ENCODE assay signal across 21 cellular contexts in the genomic region with DNA sequence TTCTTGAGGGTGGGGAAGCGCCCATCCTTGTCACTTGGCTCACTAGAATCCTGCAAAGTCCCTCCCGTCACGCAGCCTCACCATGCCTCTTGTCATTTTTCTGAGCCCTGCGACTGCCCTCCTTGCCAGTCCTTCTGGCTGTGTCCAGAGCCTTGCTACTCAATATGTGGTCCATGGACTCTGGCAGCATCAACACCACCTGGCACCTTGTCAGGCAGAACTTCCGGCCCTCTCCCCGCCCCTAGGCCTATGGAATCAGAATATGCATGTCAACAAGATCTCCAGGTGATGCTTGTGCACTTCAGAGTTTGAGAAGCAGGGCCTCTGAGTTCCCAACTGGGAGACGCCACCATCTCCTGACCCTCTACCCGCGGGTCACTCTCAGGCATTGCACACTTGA. TPM values are rescaled to one million over a fixed set of nuclear protein-coding genes. Genes with fewer than 3 reads are reported as not detected.
A peak's percentile ranks its signal among the peaks of the same experiment; 100 is the strongest.
DNase-seq lines count a peak whose midpoint lies in the region; ATAC-seq and TF ChIP-seq lines count a peak whose summit lies in the region.
"Had no signal": no experiment of that assay in that cellular context is flagged by ENCODE, and none has a peak within 500 bp of the region (broad histone marks: within the 10 kb centered on the region; RNA-seq: fewer than 3 reads in every experiment).

No MANE protein-coding gene starts in this region.

- TF ChIP-seq POLR2A in HCT116 (IDR thresholded peaks at IDR 0.05; ENCODE audit: borderline replicate concordance, extremely low read depth, insufficient read depth, insufficient read length) (no peak), gastroesophageal sphincter (IDR thresholded peaks at IDR 0.05) (no peak)

- no TSS peak for BruUV-seq in HCT116 (replicated peaks; lab: Mats Ljungman, UMichigan)

- H3K27me3 ChIP-seq in CD4-positive, alpha-beta T cell (ENCODE audit: control insufficient read depth, insufficient read depth, low read length), result no peaks in the 10 kb centered on the region
- no peaks in the 10 kb centered on the region for H3K27me3 ChIP-seq in HCT116 (ENCODE audit: insufficient read depth, low read length)
- H3K27me3 ChIP-seq in gastroesophageal sphincter, result peaks cover 5% of the 10 kb centered on the region

- POLR2A ChIA-PET in CD4-positive, alpha-beta T cell (lab: Charles Lee), result interaction anchor here (1.9 kb wide), 1 partner anchor 872 kb away, joined by 4 read pairs; the partner anchor contains the start of gene NLRP1
- POLR2A ChIA-PET in HCT116 (lab: Charles Lee), result interaction anchor here (1.1 kb wide), 1 partner anchor 12 kb away, joined by 5 read pairs; the partner anchor contains the start of gene PIMREG

- no peak for TF ChIP-seq EP300 in gastroesophageal sphincter (IDR thresholded peaks at IDR 0.05)

- no peak overlapping the region for H3K9ac ChIP-seq in HCT116 (ENCODE audit: low read length)

- no peak for DNase-seq in CD4-positive, alpha-beta T cell
- DNase-seq in HCT116 (ENCODE audit: low read depth, low spot score), result no peak
- no peak for DNase-seq in central memory CD8-positive, alpha-beta T cell (ENCODE audit: low spot score in 2 of 2)
- no peak for DNase-seq in activated CD4-positive, alpha-beta T cell treated with anti-CD3 and anti-CD28 coated beads for 1 hour
- DNase-seq: activated naive CD4-positive, alpha-beta T cell treated with anti-CD3 and anti-CD28 coated beads, Interleukin-2, amount 10 ng/mL, durations not matched to agents 7 days and 5 days; activated T-cell treated with anti-CD3 and anti-CD28 coated beads for 4 hours; DMS79; NCI-H187; NCI-H524 treated with DMSO at 0.1 percent for 48 hours had no signal

- no peaks in the 10 kb centered on the region for H3K79me2 ChIP-seq in HCT116 (ENCODE audit: insufficient read depth, low read length)

- no peaks in the 10 kb centered on the region for H3K27me3 Mint-ChIP-seq in CD4-positive, alpha-beta T cell
- H3K27me3 Mint-ChIP-seq in central memory CD8-positive, alpha-beta T cell, result peaks cover 32% of the 10 kb centered on the region
- peaks cover 28% of the 10 kb centered on the region for H3K27me3 Mint-ChIP-seq in nephron (ENCODE audit: low read depth)

- TF ChIP-seq RAD21 in HCT116 (IDR thresholded peaks at IDR 0.05; ENCODE audit: low read depth), result no peak

- no peak overlapping the region for H3K4me3 ChIP-seq in HCT116 (replicated peaks in 1 of 2; ENCODE audit: low read depth in 1 of 2, low read length in 2 of 2)
- no peak overlapping the region for H3K4me3 ChIP-seq in gastroesophageal sphincter
- H3K4me3 ChIP-seq: lung had no signal

- 85% methylated on average over 4 of the region's 9 CpGs; no CpG with 5 or more reads in 1 of the 2 donors for WGBS in gastroesophageal sphincter (ENCODE audit: low coverage in 1 of 2), 2 donors

- no peak overlapping the region for H3K27ac ChIP-seq in CD4-positive, alpha-beta T cell (ENCODE audit: low read depth, low read length)
- H3K27ac ChIP-seq in HCT116 (ENCODE audit: low read depth, low read length) (no peak overlapping the region), gastroesophageal sphincter (no peak overlapping the region)
- H3K27ac ChIP-seq: neutrophil had no signal

- no peaks in the 10 kb centered on the region for H4K20me1 ChIP-seq in HCT116 (ENCODE audit: insufficient read depth)

- peak overlapping the region; percentile 19 for H3K27ac Mint-ChIP-seq in CD4-positive, alpha-beta T cell
- H3K27ac Mint-ChIP-seq in central memory CD8-positive, alpha-beta T cell (ENCODE audit: low read depth), result no peak overlapping the region
- peak overlapping the region in 1 of 3 experiments; percentile 46 for H3K27ac Mint-ChIP-seq in nephron
- H3K27ac Mint-ChIP-seq: activated naive CD4-positive, alpha-beta T cell treated with anti-CD3 and anti-CD28 coated beads, Interleukin-2, amount 10 ng/mL, durations not matched to agents 7 days and 5 days; stimulated activated naive CD8-positive, alpha-beta T cell treated with anti-CD3 and anti-CD28 coated beads, Interleukin-15, Interleukin-2, amounts not matched to agents 100 ng/mL and 50 ng/mL, for 24 hours; type B pancreatic cell had no signal

- no peaks in the 10 kb centered on the region for H3K9me3 ChIP-seq in CD4-positive, alpha-beta T cell (ENCODE audit: control insufficient read depth, low read length)
- no peaks in the 10 kb centered on the region for H3K9me3 ChIP-seq in HCT116 (ENCODE audit: control insufficient read depth in 1 of 2, insufficient read depth in 1 of 2, low read depth in 1 of 2, low read length in 2 of 2)
- no peaks in the 10 kb centered on the region for H3K9me3 ChIP-seq in gastroesophageal sphincter
- H3K9me3 ChIP-seq: neutrophil had no signal

- RAD21 ChIA-PET in HCT116 (lab: Charles Lee; ENCODE audit: low non-redundant PET in 1 of 2, low total read pairs in 2 of 2, uncharacterized antibody in 2 of 2, unreplicated experiment in 2 of 2), result no interaction called here

- H3K4me1 Mint-ChIP-seq in CD4-positive, alpha-beta T cell (ENCODE audit: low read depth), result peaks cover 9% of the 10 kb centered on the region
- H3K4me1 Mint-ChIP-seq in central memory CD8-positive, alpha-beta T cell, result peaks cover 4% of the 10 kb centered on the region
- H3K4me1 Mint-ChIP-seq in nephron, result peaks cover 43% of the 10 kb centered on the region

- CTCF ChIA-PET in CD4-positive, alpha-beta T cell (lab: Charles Lee), result interaction anchor here (2.8 kb wide), 1 partner anchor 17 kb away, joined by 11 read pairs; no protein-coding TSS in a partner anchor
- CTCF ChIA-PET in HCT116 (lab: Charles Lee), result interaction anchor here (0.9 kb wide), 1 partner anchor 192 kb away, joined by 3 read pairs; no protein-coding TSS in a partner anchor

- peak overlapping the region; percentile 49 for H3K4me2 ChIP-seq in HCT116 (ENCODE audit: low read length)

- H3K9me2 ChIP-seq in HCT116 (ENCODE audit: insufficient read depth), result no peaks in the 10 kb centered on the region

- H3K4me1 ChIP-seq in HCT116 (ENCODE audit: control insufficient read depth in 1 of 2, insufficient read depth in 2 of 2, low read length in 2 of 2), result peaks cover 5 to 21% of the 10 kb centered on the region in 2 experiments
- H3K4me1 ChIP-seq in gastroesophageal sphincter, result peaks cover 0 to 31% (median 0%) of the 10 kb centered on the region in 3 donors

- no peaks in the 10 kb centered on the region for H3K36me3 Mint-ChIP-seq in CD4-positive, alpha-beta T cell (ENCODE audit: low read depth)
- H3K36me3 Mint-ChIP-seq in central memory CD8-positive, alpha-beta T cell (ENCODE audit: insufficient read depth), result peaks cover 3% of the 10 kb centered on the region
- no peaks in the 10 kb centered on the region for H3K36me3 Mint-ChIP-seq in nephron (ENCODE audit: low read depth)
- H3K36me3 Mint-ChIP-seq: brain, type B pancreatic cell had no signal

- no peak for ATAC-seq in CD4-positive, alpha-beta T cell (ENCODE audit: poor library complexity)
- ATAC-seq in HCT116, result no peak
- no peak for ATAC-seq in central memory CD8-positive, alpha-beta T cell (replicated peaks; ENCODE audit: extremely low read depth, poor library complexity, severe bottlenecking)
- ATAC-seq in gastroesophageal sphincter, result no peak
- no peak for ATAC-seq in GM21619 (IDR thresholded peaks at IDR 0.05; ENCODE audit: unreplicated experiment)
- no peak for ATAC-seq in HG02970 (IDR thresholded peaks at IDR 0.05; ENCODE audit: low FRiP score, unreplicated experiment)

- no peak for TF ChIP-seq CTCF in CD4-positive, alpha-beta T cell (IDR thresholded peaks at IDR 0.05)
- TF ChIP-seq CTCF in HCT116 (IDR thresholded peaks at IDR 0.05 in 2 of 3, conservative IDR thresholded peaks at IDR 0.05 in 1 of 3; ENCODE audit: borderline replicate concordance in 1 of 3, insufficient read depth in 1 of 3, low read depth in 2 of 3, low read length in 2 of 3) (no peak), nephron (IDR thresholded peaks at IDR 0.05; ENCODE audit: unreplicated experiment in 3 of 3) (no peak), gastroesophageal sphincter (IDR thresholded peaks at IDR 0.05) (no peak)

- H3K9me3 Mint-ChIP-seq in CD4-positive, alpha-beta T cell, result no peaks in the 10 kb centered on the region
- H3K9me3 Mint-ChIP-seq in central memory CD8-positive, alpha-beta T cell, result no peaks in the 10 kb centered on the region
- H3K9me3 Mint-ChIP-seq in nephron, result no peaks in the 10 kb centered on the region
- H3K9me3 Mint-ChIP-seq: activated naive CD4-positive, alpha-beta T cell treated with anti-CD3 and anti-CD28 coated beads, Interleukin-2, amount 10 ng/mL, durations not matched to agents 7 days and 5 days; brain; stimulated activated naive CD8-positive, alpha-beta T cell treated with anti-CD3 and anti-CD28 coated beads, Interleukin-15, Interleukin-2, amounts not matched to agents 100 ng/mL and 50 ng/mL, for 24 hours; type B pancreatic cell had no signal

- H2AFZ ChIP-seq in HCT116 (ENCODE audit: low read depth, low read length, poor library complexity, severe bottlenecking), result no peak overlapping the region

- H3K4me3 Mint-ChIP-seq in CD4-positive, alpha-beta T cell, result peak overlapping the region; percentile 22
- peak overlapping the region; percentile 19 for H3K4me3 Mint-ChIP-seq in central memory CD8-positive, alpha-beta T cell
- peak overlapping the region in 2 of 3 experiments; percentile 34 to 51 for H3K4me3 Mint-ChIP-seq in nephron
- H3K4me3 Mint-ChIP-seq: activated naive CD4-positive, alpha-beta T cell treated with anti-CD3 and anti-CD28 coated beads, Interleukin-2, amount 10 ng/mL, durations not matched to agents 7 days and 5 days; stimulated activated naive CD8-positive, alpha-beta T cell treated with anti-CD3 and anti-CD28 coated beads, Interleukin-15, Interleukin-2, amounts not matched to agents 100 ng/mL and 50 ng/mL, for 24 hours had no signal

- intact Hi-C loops in CD4-positive, alpha-beta T cell (cut with DNase I, micrococcal nuclease), result no loop called here
- intact Hi-C loops in HCT116 (cut with micrococcal nuclease), result no loop called here

- no peaks in the 10 kb centered on the region for H3K36me3 ChIP-seq in HCT116 (ENCODE audit: control insufficient read depth in 1 of 2, insufficient read depth in 2 of 2, low read length in 2 of 2)
- H3K36me3 ChIP-seq in gastroesophageal sphincter, result peaks cover 0 to 40% of the 10 kb centered on the region in 2 donors
- H3K36me3 ChIP-seq: neutrophil had no signal

TF ChIP-seq in HCT116, 20 proteins besides CTCF, POLR2A, EP300 and RAD21 (continues in another document):
- TF ChIP-seq SRF (IDR thresholded peaks at IDR 0.05; ENCODE audit: low read depth) (no peak), FOSL1 (IDR thresholded peaks at IDR 0.05; ENCODE audit: low read depth) (no peak), SP1 (IDR thresholded peaks at IDR 0.05; ENCODE audit: low read depth) (no peak), SIN3A (IDR thresholded peaks at IDR 0.05; ENCODE audit: low read depth) (no peak), POLR2AphosphoS5 (IDR thresholded peaks at IDR 0.05; ENCODE audit: low read depth, low read length) (no peak), CEBPB (IDR thresholded peaks at IDR 0.05; ENCODE audit: low read depth) (no peak), JUND (IDR thresholded peaks at IDR 0.05) (no peak), EZH2phosphoT487 (IDR thresholded peaks at IDR 0.05; ENCODE audit: borderline replicate concordance) (no peak)

RNA-seq across cellular contexts. Expression of gene PIMREG, which starts 12.1 kb away (rescaled TPM):
- not detected for total RNA-seq in CD4-positive, alpha-beta T cell
- total RNA-seq in HCT116 (2021; ENCODE audit: unreplicated experiment), result 57.0 TPM
- 32.4 and 49.8 TPM in 2 replicates for polyA plus RNA-seq in HCT116 (2012)
- total RNA-seq in gastroesophageal sphincter, result under 1 TPM in 2 of 4 donors, not detected in 2; 0.31 to 0.59 TPM

RNA-seq across cellular contexts. Expression of gene AIPL1, which starts 21.4 kb away (rescaled TPM):
- total RNA-seq in CD4-positive, alpha-beta T cell, result not detected
- not detected for total RNA-seq in HCT116 (2021; ENCODE audit: unreplicated experiment)
- polyA plus RNA-seq in HCT116 (2012), result not detected in 2 replicates
- not detected for total RNA-seq in gastroesophageal sphincter
- total RNA-seq: HT-29, lung, right cardiac atrium had no signal
- polyA plus RNA-seq: esophagus, lung, right cardiac atrium had no signal

Comparison
In these comparisons a context has a peak if more than half of its experiments do, and no peak if none do; other contexts are left out.
1. RNA of gene PIMREG, which starts 12.1 kb away (total RNA-seq): 57.0 TPM in HCT116 (single experiment); 0.31 to 0.59 TPM in gastroesophageal sphincter and not detected in CD4-positive, alpha-beta T cell; every median in the first group is over 10 times any median in the second.
2. Peak in every context shown above with its lines, with median percentiles within 50 percentile points of each other: H3K4me3 Mint-ChIP-seq.